Comparison of ENCODE assay signal across 13 cellular contexts in genomic region chr12:104741497-104742367, GRCh38.
DNase-seq lines count a peak whose midpoint lies in the region; ATAC-seq and TF ChIP-seq lines count a peak whose summit lies in the region.
"Had no signal": no experiment of that assay in that cellular context is flagged by ENCODE, and none has a peak within 500 bp of the region (broad histone marks: within the 10 kb centered on the region; RNA-seq: fewer than 3 reads in every experiment).

No MANE protein-coding gene starts in this region.

- intact Hi-C loops in activated CD4-positive, alpha-beta T cell treated with anti-CD3 and anti-CD28 coated beads for 36 hours (cut with DNase I, micrococcal nuclease): loop anchor here in 1 of 2 experiments (10.0 kb wide), 1 partner anchor 313 kb away; no protein-coding TSS in a partner anchor

- no peaks in the 10 kb centered on the region for H3K9me3 Mint-ChIP-seq in activated CD4-positive, alpha-beta T cell treated with anti-CD3 and anti-CD28 coated beads for 36 hours (ENCODE audit: low read depth)
- no peaks in the 10 kb centered on the region for H3K9me3 Mint-ChIP-seq in activated CD4-positive, alpha-beta memory T cell treated with anti-CD3 and anti-CD28 coated beads, Interleukin-2, amount 10 ng/mL, durations not matched to agents 7 days and 5 days
- H3K9me3 Mint-ChIP-seq in stimulated activated naive B cell treated with anti-CD40 and anti-IgM and Interleukin-4, amounts not matched to agents 10 μg/mL and 1 μg/mL and 100 μg/mL, for 72 hours: peaks cover 3 to 4% of the 10 kb centered on the region in 2 donors
- H3K9me3 Mint-ChIP-seq: mesothelial cell of epicardium; stimulated activated naive CD8-positive, alpha-beta T cell treated with anti-CD3 and anti-CD28 coated beads, Interleukin-15, amount 100 ng/mL, for 72 hours had no signal

- POLR2A ChIA-PET in activated CD4-positive, alpha-beta T cell treated with anti-CD3 and anti-CD28 coated beads for 36 hours (lab: Charles Lee): no interaction called here
- POLR2A ChIA-PET in activated CD4-positive, alpha-beta memory T cell treated with anti-CD3 and anti-CD28 coated beads, Interleukin-2, amount 10 ng/mL, durations not matched to agents 7 days and 5 days (lab: Charles Lee): interaction anchor here (1.0 to 1.4 kb wide), 2 partner anchors 54 to 123 kb away, joined by 3 to 4 read pairs; no protein-coding TSS in a partner anchor

- no peak overlapping the region for H3K4me3 Mint-ChIP-seq in activated CD4-positive, alpha-beta T cell treated with anti-CD3 and anti-CD28 coated beads for 36 hours
- no peak overlapping the region for H3K4me3 Mint-ChIP-seq in activated CD4-positive, alpha-beta memory T cell treated with anti-CD3 and anti-CD28 coated beads, Interleukin-2, amount 10 ng/mL, durations not matched to agents 7 days and 5 days
- no peak overlapping the region for H3K4me3 Mint-ChIP-seq in stimulated activated naive B cell treated with anti-CD40 and anti-IgM and Interleukin-4, amounts not matched to agents 10 μg/mL and 1 μg/mL and 100 μg/mL, for 72 hours
- H3K4me3 Mint-ChIP-seq: mesothelial cell of epicardium had no signal

- H3K4me3 ChIP-seq in fibroblast of pulmonary artery (replicated peaks; ENCODE audit: low read depth, low read length): no peak overlapping the region
- H3K4me3 ChIP-seq: HAP-1, psoas muscle had no signal

- H3K36me3 Mint-ChIP-seq in activated CD4-positive, alpha-beta T cell treated with anti-CD3 and anti-CD28 coated beads for 36 hours (ENCODE audit: low read depth): no peaks in the 10 kb centered on the region
- peaks cover 27% of the 10 kb centered on the region for H3K36me3 Mint-ChIP-seq in activated CD4-positive, alpha-beta memory T cell treated with anti-CD3 and anti-CD28 coated beads, Interleukin-2, amount 10 ng/mL, durations not matched to agents 7 days and 5 days (ENCODE audit: low read depth)
- peaks cover 24 to 59% of the 10 kb centered on the region in 2 donors for H3K36me3 Mint-ChIP-seq in stimulated activated naive B cell treated with anti-CD40 and anti-IgM and Interleukin-4, amounts not matched to agents 10 μg/mL and 1 μg/mL and 100 μg/mL, for 72 hours
- H3K36me3 Mint-ChIP-seq: mesothelial cell of epicardium had no signal

- CTCF ChIA-PET in activated CD4-positive, alpha-beta T cell treated with anti-CD3 and anti-CD28 coated beads for 36 hours (lab: Charles Lee): interaction anchor here (0.5 to 1.1 kb wide), 5 partner anchors 21 to 360 kb away, joined by 3 read pairs; no protein-coding TSS in a partner anchor
- CTCF ChIA-PET in activated CD4-positive, alpha-beta memory T cell treated with anti-CD3 and anti-CD28 coated beads, Interleukin-2, amount 10 ng/mL, durations not matched to agents 7 days and 5 days (lab: Charles Lee): no interaction called here

- no peak for TF ChIP-seq CTCF in fibroblast of pulmonary artery (IDR thresholded peaks at IDR 0.05; ENCODE audit: low read length, missing control alignments)

- H3K27ac Mint-ChIP-seq in activated CD4-positive, alpha-beta T cell treated with anti-CD3 and anti-CD28 coated beads for 36 hours: peak overlapping the region; percentile 69
- H3K27ac Mint-ChIP-seq in activated CD4-positive, alpha-beta memory T cell treated with anti-CD3 and anti-CD28 coated beads, Interleukin-2, amount 10 ng/mL, durations not matched to agents 7 days and 5 days: peak overlapping the region; percentile 85
- H3K27ac Mint-ChIP-seq in stimulated activated naive B cell treated with anti-CD40 and anti-IgM and Interleukin-4, amounts not matched to agents 10 μg/mL and 1 μg/mL and 100 μg/mL, for 72 hours: peak overlapping the region; percentile 10
- H3K27ac Mint-ChIP-seq: mesothelial cell of epicardium had no signal

- DNase-seq in activated CD4-positive, alpha-beta T cell treated with anti-CD3 and anti-CD28 coated beads for 36 hours: no peak
- no peak for DNase-seq in activated CD4-positive, alpha-beta T cell treated with anti-CD3 and anti-CD28 coated beads for 1 hour
- DNase-seq in activated CD4-positive, alpha-beta memory T cell treated with anti-CD3 and anti-CD28 coated beads, Interleukin-2, amount 10 ng/mL, durations not matched to agents 7 days and 5 days: no peak
- peak; percentile 21 for DNase-seq in fibroblast of pulmonary artery (ENCODE audit: low read depth)
- DNase-seq in stimulated activated naive B cell treated with anti-CD40 and anti-IgM and Interleukin-4, amounts not matched to agents 10 μg/mL and 1 μg/mL and 100 μg/mL, for 72 hours: no peak
- DNase-seq in NK-92 (lab: John Stamatoyannopoulos, UW; ENCODE audit: unreplicated experiment): no peak
- DNase-seq in DMS 273 treated with DMSO at 0.1 percent for 48 hours (lab: John Stamatoyannopoulos, UW): no peak
- DNase-seq: NCI-H187 treated with DMSO at 0.1 percent for 48 hours; psoas muscle; stimulated activated naive CD8-positive, alpha-beta T cell treated with anti-CD3 and anti-CD28 coated beads, Interleukin-15, amount 100 ng/mL, for 72 hours had no signal

- H3K4me1 Mint-ChIP-seq in activated CD4-positive, alpha-beta T cell treated with anti-CD3 and anti-CD28 coated beads for 36 hours: peaks cover 63% of the 10 kb centered on the region
- peaks cover 78% of the 10 kb centered on the region for H3K4me1 Mint-ChIP-seq in activated CD4-positive, alpha-beta memory T cell treated with anti-CD3 and anti-CD28 coated beads, Interleukin-2, amount 10 ng/mL, durations not matched to agents 7 days and 5 days
- H3K4me1 Mint-ChIP-seq in stimulated activated naive B cell treated with anti-CD40 and anti-IgM and Interleukin-4, amounts not matched to agents 10 μg/mL and 1 μg/mL and 100 μg/mL, for 72 hours: peaks cover 84 to 100% of the 10 kb centered on the region in 2 donors

- no peak for ATAC-seq in activated CD4-positive, alpha-beta T cell treated with anti-CD3 and anti-CD28 coated beads for 36 hours
- ATAC-seq in stimulated activated naive B cell treated with anti-CD40 and anti-IgM and Interleukin-4, amounts not matched to agents 10 μg/mL and 1 μg/mL and 100 μg/mL, for 72 hours (replicated peaks): no peak
- ATAC-seq in SK-N-SH treated with all-trans-retinoic acid at 6 μM for 48 hours: no peak

- H3K27me3 Mint-ChIP-seq in activated CD4-positive, alpha-beta T cell treated with anti-CD3 and anti-CD28 coated beads for 36 hours: no peaks in the 10 kb centered on the region
- no peaks in the 10 kb centered on the region for H3K27me3 Mint-ChIP-seq in activated CD4-positive, alpha-beta memory T cell treated with anti-CD3 and anti-CD28 coated beads, Interleukin-2, amount 10 ng/mL, durations not matched to agents 7 days and 5 days
- no peaks in the 10 kb centered on the region for H3K27me3 Mint-ChIP-seq in stimulated activated naive B cell treated with anti-CD40 and anti-IgM and Interleukin-4, amounts not matched to agents 10 μg/mL and 1 μg/mL and 100 μg/mL, for 72 hours
- H3K27me3 Mint-ChIP-seq: stimulated activated naive CD8-positive, alpha-beta T cell treated with anti-CD3 and anti-CD28 coated beads, Interleukin-15, amount 100 ng/mL, for 72 hours had no signal

TF ChIP-seq in SK-N-SH treated with all-trans-retinoic acid at 6 μM for 48 hours, 23 proteins besides CTCF, POLR2A, EP300 and RAD21:
- TF ChIP-seq TSHZ2 (CRISPR knock-in tag; IDR thresholded peaks at IDR 0.05) (no peak), ZNF8 (CRISPR knock-in tag; IDR thresholded peaks at IDR 0.05) (no peak), ISL1 (CRISPR knock-in tag; IDR thresholded peaks at IDR 0.05) (no peak), ZC3H10 (CRISPR knock-in tag; IDR thresholded peaks at IDR 0.05) (no peak), TOX (CRISPR knock-in tag; IDR thresholded peaks at IDR 0.05; ENCODE audit: borderline replicate concordance) (no peak), CSRNP3 (CRISPR knock-in tag; IDR thresholded peaks at IDR 0.05) (no peak)

Comparison
In these comparisons a context has a peak if more than half of its experiments do, and no peak if none do; other contexts are left out.
1. H3K27ac Mint-ChIP-seq: peak in every context shown above with its lines; median percentile 85 in activated CD4-positive, alpha-beta memory T cell treated with anti-CD3 and anti-CD28 coated beads, Interleukin-2, amount 10 ng/mL, durations not matched to agents 7 days and 5 days; 69 in activated CD4-positive, alpha-beta T cell treated with anti-CD3 and anti-CD28 coated beads for 36 hours; 10 in stimulated activated naive B cell treated with anti-CD40 and anti-IgM and Interleukin-4, amounts not matched to agents 10 μg/mL and 1 μg/mL and 100 μg/mL, for 72 hours.